In the genomic region with DNA sequence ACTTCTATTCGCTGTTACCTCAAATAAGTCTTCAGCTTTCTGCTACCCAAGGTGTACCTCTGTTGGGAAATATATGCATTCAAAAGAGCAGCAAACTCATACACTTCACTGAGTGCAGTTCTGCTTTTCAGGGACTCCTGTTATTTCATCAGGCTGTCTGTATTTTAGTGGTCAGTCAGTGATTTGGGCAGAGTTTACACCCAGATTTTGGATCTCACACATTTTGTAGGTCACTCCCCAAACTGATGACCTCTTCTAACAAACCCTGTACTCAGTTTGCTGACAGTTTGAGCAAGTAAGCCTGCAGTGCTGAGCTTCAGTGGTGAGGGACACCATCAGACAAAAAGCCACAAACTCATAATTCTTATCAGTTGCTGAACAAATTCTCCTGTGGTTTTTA, we compare ENCODE assay signal across 20 cellular contexts.
"Had no signal": no experiment of that assay in that cellular context is flagged by ENCODE, and none has a peak within 500 bp of the region (broad histone marks: within the 10 kb centered on the region; RNA-seq: fewer than 3 reads in every experiment).

No MANE protein-coding gene starts in this region.

- H3K36me3 ChIP-seq: brain microvascular endothelial cell, left ventricle myocardium inferior, neutrophil, tibial nerve, vagina had no signal

- ATAC-seq: activated T-helper 17 cell treated with anti-CD3 and anti-CD28 coated beads, Interleukin-2, amount 50 U/mL, for 72 hours; effector memory CD8-positive, alpha-beta T cell; foreskin keratinocyte; natural killer cell; stimulated activated naive B cell treated with anti-CD40 and anti-IgM and Interleukin-4, amounts not matched to agents 10 μg/mL and 1 μg/mL and 100 μg/mL, for 72 hours had no signal

- H3K4me1 Mint-ChIP-seq: activated T-helper 17 cell treated with anti-CD3 and anti-CD28 coated beads, Interleukin-2, amount 50 U/mL, for 72 hours; natural killer cell had no signal

- H3K9me3 ChIP-seq: vagina had no signal

- H3K9me3 Mint-ChIP-seq: effector memory CD8-positive, alpha-beta T cell had no signal

- H3K27ac Mint-ChIP-seq: activated T-helper 17 cell treated with anti-CD3 and anti-CD28 coated beads, Interleukin-2, amount 50 U/mL, for 72 hours; dendritic cell treated with granulocyte-macrophage colony-stimulating factor and Interleukin-4, amounts not matched to agents 40 ng/mL and 50 ng/mL, for 4 days; effector memory CD8-positive, alpha-beta T cell; natural killer cell; stimulated activated naive B cell treated with anti-CD40 and anti-IgM and Interleukin-4, amounts not matched to agents 10 μg/mL and 1 μg/mL and 100 μg/mL, for 72 hours had no signal

- DNase-seq: activated CD4-positive, alpha-beta T cell treated with anti-CD3 and anti-CD28 coated beads for 1 hour; activated CD4-positive, alpha-beta T cell treated with anti-CD3 and anti-CD28 coated beads, Interleukin-2, amount 50 U/mL, for 4 hours; activated naive CD4-positive, alpha-beta T cell treated with Interleukin-2 at 50 U/mL for 16 hours; anterior cingulate cortex; brain microvascular endothelial cell; effector memory CD8-positive, alpha-beta T cell; foreskin keratinocyte; left ventricle myocardium inferior; natural killer cell; posterior cingulate gyrus; retina; stimulated activated CD4-positive, alpha-beta T cell treated with anti-CD3 and anti-CD28 coated beads, Interleukin-4, amount 100 ng/mL, for 1 hour; stimulated activated naive B cell treated with anti-CD40 and anti-IgM and Interleukin-4, amounts not matched to agents 10 μg/mL and 1 μg/mL and 100 μg/mL, for 72 hours; substantia nigra had no signal

- H3K4me3 Mint-ChIP-seq: activated T-helper 17 cell treated with anti-CD3 and anti-CD28 coated beads, Interleukin-2, amount 50 U/mL, for 72 hours; dendritic cell treated with granulocyte-macrophage colony-stimulating factor and Interleukin-4, amounts not matched to agents 40 ng/mL and 50 ng/mL, for 4 days; effector memory CD8-positive, alpha-beta T cell; natural killer cell; stimulated activated naive B cell treated with anti-CD40 and anti-IgM and Interleukin-4, amounts not matched to agents 10 μg/mL and 1 μg/mL and 100 μg/mL, for 72 hours had no signal

- H3K27ac ChIP-seq: brain microvascular endothelial cell, foreskin keratinocyte, left ventricle myocardium inferior, neutrophil, tibial nerve, VCaP had no signal
